9 cellular contexts compared by ENCODE assay signal in the genomic region with DNA sequence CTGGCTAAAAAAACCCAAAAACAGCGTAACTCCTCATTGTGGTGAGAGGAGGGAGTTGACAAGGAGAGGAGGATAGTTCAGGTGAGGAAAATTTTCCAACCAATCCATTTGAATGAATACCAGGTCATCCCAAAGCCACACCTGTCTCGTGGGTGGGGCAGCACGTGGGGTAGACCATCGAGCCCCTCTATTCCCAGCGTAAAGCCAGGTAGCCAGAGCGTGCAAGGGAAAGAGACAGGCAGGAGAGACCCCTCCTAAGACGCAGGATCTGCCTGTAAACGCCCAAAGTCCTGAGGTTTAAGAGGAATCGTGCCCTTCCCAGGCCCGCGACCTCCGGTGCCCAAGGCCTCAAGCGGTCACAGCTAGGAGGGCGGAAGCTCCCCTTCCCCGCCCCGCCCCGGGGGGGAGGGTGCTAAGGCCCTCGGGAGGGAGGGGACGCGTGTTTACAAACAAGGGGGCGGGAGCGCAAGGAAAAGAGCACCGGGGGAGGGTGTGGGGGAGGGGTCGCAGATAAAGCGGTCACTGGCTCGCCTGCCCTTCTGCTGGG. TPM values are rescaled to one million over a fixed set of nuclear protein-coding genes. Genes with fewer than 3 reads are reported as not detected.
A peak's percentile ranks its signal among the peaks of the same experiment; 100 is the strongest.
DNase-seq lines count a peak whose midpoint lies in the region; ATAC-seq, FAIRE-seq and TF ChIP-seq lines count a peak whose summit lies in the region.
"Had no signal": no experiment of that assay in that cellular context is flagged by ENCODE, and none has a peak within 500 bp of the region (broad histone marks: within the 10 kb centered on the region; RNA-seq: fewer than 3 reads in every experiment).

No MANE protein-coding gene starts in this region.

- H3K4me3 Mint-ChIP-seq in immature natural killer cell: peak overlapping the region; percentile 86 to 100 (median 99)

- WGBS in GM12878 (ENCODE audit: insufficient coverage, insufficient replicate concordance, low lambda C conversion rate, missing lambda C conversion rate): under 1% methylated on average over 13 of the region's 26 CpGs

- in situ Hi-C loops in GM12878 (cut with MboI): no loop called here

- H3F3A ChIP-seq in SU-DHL-6 (ENCODE audit: insufficient read depth): peaks cover 39% of the 10 kb centered on the region

- no peaks in the 10 kb centered on the region for H3K27me3 ChIP-seq in SU-DHL-6 (ENCODE audit: low read length)
- no peaks in the 10 kb centered on the region for H3K27me3 ChIP-seq in GM12878 (replicated peaks in 1 of 2; ENCODE audit: control insufficient read depth in 2 of 2, insufficient read depth in 2 of 2, low read length in 1 of 2)

- H3K4me1 ChIP-seq in GM12878 (ENCODE audit: control insufficient read depth, insufficient read depth, low read length): peaks cover 28% of the 10 kb centered on the region

- peak overlapping the region; percentile 83 for H3K27ac ChIP-seq in SU-DHL-6 (ENCODE audit: low read depth, low read length)
- H3K27ac ChIP-seq in GM12878 (ENCODE audit: control insufficient read depth, insufficient read depth): peak overlapping the region; percentile 99

- H4K20me1 ChIP-seq in SU-DHL-6 (ENCODE audit: low read depth, low read length): no peaks in the 10 kb centered on the region
- no peaks in the 10 kb centered on the region for H4K20me1 ChIP-seq in GM12878 (ENCODE audit: control insufficient read depth, insufficient read depth)

- H3K27ac Mint-ChIP-seq in immature natural killer cell: peak overlapping the region; percentile 86 to 100 (median 94)

- SMC1A ChIA-PET in GM12878 (lab: Charles Lee; ENCODE audit: uncharacterized antibody, unreplicated experiment): interaction anchor here (1.3 to 1.8 kb wide), 2 partner anchors 9 to 49 kb away, joined by 4 to 5 read pairs; no protein-coding TSS in a partner anchor

- POLR2A ChIA-PET in GM12878 (lab: Charles Lee): interaction anchor here (0.6 to 1.4 kb wide), 10 partner anchors 9 to 228 kb away, joined by 3 to 12 read pairs (median 3); partner anchors contain the start of genes B3GALT4, HLA-DPB1, RING1 and RPS18

- TF ChIP-seq CTCF in SU-DHL-6 (IDR thresholded peaks at IDR 0.05; ENCODE audit: insufficient read depth, low read length, poor library complexity, severe bottlenecking) (no peak), GM12878 (IDR thresholded peaks at IDR 0.05 in 2 of 3, conservative IDR thresholded peaks at IDR 0.05 in 1 of 3; ENCODE audit: control insufficient read depth in 2 of 3, extremely low read depth in 1 of 3, insufficient read depth in 1 of 3, low read depth in 3 of 3, low read length in 3 of 3) (no peak)

- H3K79me2 ChIP-seq in SU-DHL-6 (ENCODE audit: insufficient read depth, low read length): peaks cover 33% of the 10 kb centered on the region
- peaks cover 33% of the 10 kb centered on the region for H3K79me2 ChIP-seq in GM12878 (ENCODE audit: control insufficient read depth, insufficient read depth, low read length)

- H3K4me2 ChIP-seq in SU-DHL-6 (ENCODE audit: low read depth, low read length, poor library complexity, severe bottlenecking) (peak overlapping the region; percentile 73), GM12878 (ENCODE audit: control insufficient read depth, insufficient read depth) (peak overlapping the region; percentile 77)

- ATAC-seq in GM21515 (IDR thresholded peaks at IDR 0.05; ENCODE audit: unreplicated experiment) (peak; percentile 6), GM12878 (peak; percentile 65)

- H3K4me3 ChIP-seq in Jurkat, Clone E6-1 (ENCODE audit: low read length): peak overlapping the region; percentile 100
- H3K4me3 ChIP-seq in SU-DHL-6 (ENCODE audit: insufficient read depth, low read length, poor library complexity, severe bottlenecking): peak overlapping the region; percentile 97
- peak overlapping the region; percentile 75 for H3K4me3 ChIP-seq in GM12878

- peaks cover 66 to 81% of the 10 kb centered on the region in 2 donors for H3K4me1 Mint-ChIP-seq in immature natural killer cell

- TSS peak; percentile 53 for BruUV-seq in GM12878 (replicated peaks; lab: Mats Ljungman, UMichigan)

- RAD21 ChIA-PET in GM12878 (lab: Charles Lee; ENCODE audit: unreplicated experiment): interaction anchor here (0.6 to 1.9 kb wide), 8 partner anchors 8 to 181 kb away, joined by 3 to 11 read pairs (median 4); partner anchors contain the start of genes HLA-DPA1, RING1, RPS18 and VPS52

- no peaks in the 10 kb centered on the region for H3K9me3 Mint-ChIP-seq in immature natural killer cell

- H3K9ac ChIP-seq in SU-DHL-6 (ENCODE audit: low read length) (peak overlapping the region; percentile 85), GM12878 (ENCODE audit: control insufficient read depth, insufficient read depth, low read length) (peak overlapping the region; percentile 99)

- no peaks in the 10 kb centered on the region for H3K9me3 ChIP-seq in SU-DHL-6 (ENCODE audit: insufficient read depth, low read length)
- no peaks in the 10 kb centered on the region for H3K9me3 ChIP-seq in GM12878 (replicated peaks; ENCODE audit: control insufficient read depth, insufficient read depth, low read length)

- TF ChIP-seq RAD21 in GM12878 (IDR thresholded peaks at IDR 0.05; ENCODE audit: insufficient read depth, low read depth, low read length): no peak

- H3K9me2 ChIP-seq in SU-DHL-6 (replicated peaks; ENCODE audit: insufficient read depth, low read length): no peaks in the 10 kb centered on the region

- peak; percentile 92 for DNase-seq in DMS53 (lab: John Stamatoyannopoulos, UW)
- DNase-seq in Jurkat, Clone E6-1 (ENCODE audit: low read depth, low spot score): peak; percentile 68
- no peak for DNase-seq in GM12878 (ENCODE audit: low read depth, low spot score)
- DNase-seq in immature natural killer cell: no peak
- peak; percentile 53 to 60 for DNase-seq in stimulated activated CD4-positive, alpha-beta T cell treated with anti-CD3 and anti-CD28 coated beads, Interleukin-15, amount 100 ng/mL, for 1 hour (ENCODE audit: low read depth in 1 of 2, low spot score in 1 of 2)
- DNase-seq in NCI-H1694 treated with DMSO at 0.1 percent for 48 hours (lab: John Stamatoyannopoulos, UW): no peak

- peaks cover 14 to 15% (median 15%) of the 10 kb centered on the region in 3 donors for H3K27me3 Mint-ChIP-seq in immature natural killer cell (ENCODE audit: low read depth in 3 of 3)

- no peak for TF ChIP-seq POLR2A in GM12878 (IDR thresholded peaks at IDR 0.05; ENCODE audit: low read depth, low read length)

- H2AFZ ChIP-seq in SU-DHL-6 (ENCODE audit: low read depth, low read length, severe bottlenecking) (peak overlapping the region; percentile 9), GM12878 (ENCODE audit: control insufficient read depth, low read depth, low read length) (peak overlapping the region; percentile 97)

- H3K36me3 Mint-ChIP-seq in immature natural killer cell: peaks cover 24 to 44% (median 25%) of the 10 kb centered on the region in 3 donors

- TF ChIP-seq EP300 in GM12878 (IDR thresholded peaks at IDR 0.05; ENCODE audit: borderline replicate concordance in 1 of 2, control insufficient read depth in 1 of 2, low read depth in 2 of 2, low read length in 2 of 2): no peak

- peak; percentile 56 for FAIRE-seq in GM12878 (lab: Jason Lieb, UNC)
- FAIRE-seq: frontal cortex had no signal

- intact Hi-C loops in GM12878 (cut with micrococcal nuclease; ENCODE audit: unreplicated experiment): loop anchor here (10.0 kb wide), 1 partner anchor 375 kb away; no protein-coding TSS in a partner anchor

- CTCF ChIA-PET in GM12878 (lab: Yijun Ruan, JAX): interaction anchor here (0.6 to 5.8 kb wide), 4 partner anchors 9 to 48 kb away, joined by 3 to 41 read pairs (median 6); partner anchors contain the start of gene RING1

- H3K36me3 ChIP-seq in SU-DHL-6 (ENCODE audit: low read length) (peaks cover 13% of the 10 kb centered on the region), GM12878 (ENCODE audit: control insufficient read depth in 2 of 2, insufficient read depth in 2 of 2, low read length in 1 of 2) (peaks cover 19 to 33% of the 10 kb centered on the region in 2 experiments)

RNA-seq across cellular contexts. Expression of gene RXRB, which starts 0.7 kb away (rescaled TPM):
- 45.5 TPM for polyA plus RNA-seq in Jurkat, Clone E6-1 (2012; ENCODE audit: insufficient read depth, insufficient read length)
- 37.4 and 40.4 TPM in 2 replicates for total RNA-seq in GM12878 (2013; cell fraction: nucleolus; rRNA removed)
- total RNA-seq in GM12878 (2014; rRNA removed): 14.0 TPM in 2 replicates
- 9.5 and 10.8 TPM in 2 replicates for total RNA-seq in GM12878 (2014; rRNA removed; fragmentation: Illumina TruSeq; extraction: Trizol)
- total RNA-seq in GM12878 (2021): 27.1 and 30.3 TPM in 2 replicates
- polyA plus RNA-seq in GM12878 (2011; ENCODE audit: low read depth): 20.9 TPM
- 26.6 and 35.0 TPM in 2 replicates for polyA plus RNA-seq in GM12878 (2011; rRNA removed)
- polyA plus RNA-seq in GM12878 (2011; cell fraction: cytosol; rRNA removed): 33.9 and 40.3 TPM in 2 replicates
- polyA plus RNA-seq in GM12878 (2011; cell fraction: nucleus; rRNA removed): 155 and 193 TPM in 2 replicates
- 35.2 and 36.1 TPM in 2 replicates for polyA plus RNA-seq in GM12878 (2012)
- polyA plus RNA-seq in GM12878 (2014; fragmentation: Illumina TruSeq; extraction: Trizol): 16.4 and 25.8 TPM in 2 replicates
- 1 to 10 TPM in 1 of 2 experiments, under 1 TPM in 1; 0.71 to 1.6 TPM for polyA plus RNA-seq in GM12878 (2014; fragmentation: Nextera tagmentation; extraction: Ambion mirVana)
- 30.3 and 34.4 TPM in 2 replicates for polyA plus RNA-seq in GM12878 (2014; rRNA removed)
- polyA plus RNA-seq in GM12878 (2016; fragmentation: Nextera tagmentation; extraction: Ambion mirVana): 10 to 100 TPM; 19.8 to 21.0 TPM
- 36.9 and 38.1 TPM in 2 replicates for polyA minus RNA-seq in GM12878 (2011; rRNA and poly(A)+ RNA removed)
- 6.8 and 11.2 TPM in 2 replicates for polyA minus RNA-seq in GM12878 (2011; cell fraction: cytosol; rRNA and poly(A)+ RNA removed)
- polyA minus RNA-seq in GM12878 (2011; cell fraction: nucleus; rRNA and poly(A)+ RNA removed): 24.2 and 28.5 TPM in 2 replicates
- polyA plus RNA-seq in immature natural killer cell: 10 to 100 TPM in 1 of 3 donors, 1 to 10 TPM in 2; 6.0 to 11.8 (median 6.9) TPM

RNA-seq across cellular contexts. Expression of gene SLC39A7, which starts 0.9 kb away (rescaled TPM):
- polyA plus RNA-seq in Jurkat, Clone E6-1 (2012; ENCODE audit: insufficient read depth, insufficient read length): 81.6 TPM
- 28.9 TPM in 2 replicates for total RNA-seq in GM12878 (2013; cell fraction: nucleolus; rRNA removed)
- total RNA-seq in GM12878 (2014; rRNA removed) (48.9 and 50.6 TPM in 2 replicates), GM12878 (2014; rRNA removed; fragmentation: Illumina TruSeq; extraction: Trizol) (41.3 and 43.9 TPM in 2 replicates), GM12878 (2021) (52.9 and 57.3 TPM in 2 replicates)
- 55.2 TPM for polyA plus RNA-seq in GM12878 (2011; ENCODE audit: low read depth)
- polyA plus RNA-seq in GM12878 (2011; rRNA removed) (23.0 and 37.4 TPM in 2 replicates), GM12878 (2014; fragmentation: Illumina TruSeq; extraction: Trizol) (51.0 and 63.1 TPM in 2 replicates), GM12878 (2014; fragmentation: Nextera tagmentation; extraction: Ambion mirVana) (1 to 10 TPM; 7.3 to 8.4 TPM), GM12878 (2014; rRNA removed) (55.3 and 56.1 TPM in 2 replicates), GM12878 (2016; fragmentation: Nextera tagmentation; extraction: Ambion mirVana) (10 to 100 TPM; 12.8 to 14.0 TPM), immature natural killer cell (10 to 100 TPM; 27.4 to 67.5 (median 45.4) TPM)
- 50.2 and 54.2 TPM in 2 replicates for polyA plus RNA-seq in GM12878 (2011; cell fraction: cytosol; rRNA removed)
- polyA plus RNA-seq in GM12878 (2011; cell fraction: nucleus; rRNA removed): 55.7 and 62.9 TPM in 2 replicates
- 59.6 and 80.9 TPM in 2 replicates for polyA plus RNA-seq in GM12878 (2012)
- 30.9 and 31.3 TPM in 2 replicates for polyA minus RNA-seq in GM12878 (2011; rRNA and poly(A)+ RNA removed)
- polyA minus RNA-seq in GM12878 (2011; cell fraction: cytosol; rRNA and poly(A)+ RNA removed): 11.0 and 13.6 TPM in 2 replicates
- polyA minus RNA-seq in GM12878 (2011; cell fraction: nucleus; rRNA and poly(A)+ RNA removed): 18.6 and 31.2 TPM in 2 replicates

RNA-seq across cellular contexts. Expression of gene HSD17B8, which starts 4.7 kb away (rescaled TPM):
- polyA plus RNA-seq in Jurkat, Clone E6-1 (2012; ENCODE audit: insufficient read depth, insufficient read length): 16.4 TPM
- 7.5 and 9.9 TPM in 2 replicates for total RNA-seq in GM12878 (2013; cell fraction: nucleolus; rRNA removed)
- 38.4 and 41.5 TPM in 2 replicates for total RNA-seq in GM12878 (2014; rRNA removed)
- total RNA-seq in GM12878 (2014; rRNA removed; fragmentation: Illumina TruSeq; extraction: Trizol): 14.1 and 14.4 TPM in 2 replicates
- total RNA-seq in GM12878 (2021): 23.8 and 30.8 TPM in 2 replicates
- polyA plus RNA-seq in GM12878 (2011; ENCODE audit: low read depth): 13.8 TPM
- 20.0 and 29.2 TPM in 2 replicates for polyA plus RNA-seq in GM12878 (2011; rRNA removed)
- 41.7 and 54.6 TPM in 2 replicates for polyA plus RNA-seq in GM12878 (2011; cell fraction: cytosol; rRNA removed)
- 51.8 and 54.1 TPM in 2 replicates for polyA plus RNA-seq in GM12878 (2011; cell fraction: nucleus; rRNA removed)
- polyA plus RNA-seq in GM12878 (2012): 19.5 and 25.0 TPM in 2 replicates
- 7.8 and 12.5 TPM in 2 replicates for polyA plus RNA-seq in GM12878 (2014; fragmentation: Illumina TruSeq; extraction: Trizol)
- polyA plus RNA-seq in GM12878 (2014; fragmentation: Nextera tagmentation; extraction: Ambion mirVana): 10 to 100 TPM in 1 of 2 experiments, 1 to 10 TPM in 1; 3.1 to 13.6 TPM
- polyA plus RNA-seq in GM12878 (2014; rRNA removed): 40.8 and 40.9 TPM in 2 replicates
- polyA plus RNA-seq in GM12878 (2016; fragmentation: Nextera tagmentation; extraction: Ambion mirVana): 10 to 100 TPM; 46.7 to 54.3 TPM
- polyA minus RNA-seq in GM12878 (2011; rRNA and poly(A)+ RNA removed): 20.0 and 26.4 TPM in 2 replicates
- polyA minus RNA-seq in GM12878 (2011; cell fraction: cytosol; rRNA and poly(A)+ RNA removed): 3.3 and 6.5 TPM in 2 replicates
- polyA minus RNA-seq in GM12878 (2011; cell fraction: nucleus; rRNA and poly(A)+ RNA removed): 5.9 and 11.8 TPM in 2 replicates
- polyA plus RNA-seq in immature natural killer cell: 10 to 100 TPM; 28.8 to 47.6 (median 34.3) TPM

RNA-seq across cellular contexts. Expression of gene COL11A2, which starts 7.5 kb away (rescaled TPM):
- polyA plus RNA-seq in Jurkat, Clone E6-1 (2012; ENCODE audit: insufficient read depth, insufficient read length): 2.7 TPM
- total RNA-seq in GM12878 (2013; cell fraction: nucleolus; rRNA removed): 1.8 and 1.9 TPM in 2 replicates
- total RNA-seq in GM12878 (2014; rRNA removed) (0.22 and 0.23 TPM in 2 replicates), GM12878 (2014; rRNA removed; fragmentation: Illumina TruSeq; extraction: Trizol) (0.22 and 0.23 TPM in 2 replicates), GM12878 (2021) (0.51 and 0.53 TPM in 2 replicates)
- polyA plus RNA-seq in GM12878 (2011; ENCODE audit: low read depth): 0.25 TPM
- polyA plus RNA-seq in GM12878 (2011; rRNA removed) (0.42 and 0.83 TPM in 2 replicates), GM12878 (2014; fragmentation: Illumina TruSeq; extraction: Trizol) (0.09 and 0.44 TPM in 2 replicates), GM12878 (2014; fragmentation: Nextera tagmentation; extraction: Ambion mirVana) (under 1 TPM in 1 of 2 experiments, not detected in 1; 0.07 TPM), GM12878 (2014; rRNA removed) (0.72 and 0.76 TPM in 2 replicates), GM12878 (2016; fragmentation: Nextera tagmentation; extraction: Ambion mirVana) (under 1 TPM; 0.03 to 0.15 TPM), immature natural killer cell (under 1 TPM in 2 of 3 donors, not detected in 1; 0.33 to 0.67 TPM)
- polyA plus RNA-seq in GM12878 (2011; cell fraction: cytosol; rRNA removed): 0.36 and 0.57 TPM in 2 replicates
- polyA plus RNA-seq in GM12878 (2011; cell fraction: nucleus; rRNA removed): 8.6 and 10.3 TPM in 2 replicates
- 0.70 and 0.73 TPM in 2 replicates for polyA plus RNA-seq in GM12878 (2012)
- polyA minus RNA-seq in GM12878 (2011; rRNA and poly(A)+ RNA removed): 0.15 and 0.46 TPM in 2 replicates
- not detected in 2 replicates for polyA minus RNA-seq in GM12878 (2011; cell fraction: cytosol; rRNA and poly(A)+ RNA removed)
- polyA minus RNA-seq in GM12878 (2011; cell fraction: nucleus; rRNA and poly(A)+ RNA removed): 0.85 and 0.86 TPM in 2 replicates

RNA-seq across cellular contexts. Expression of gene RING1, which starts 8.5 kb away (rescaled TPM):
- 75.4 TPM for polyA plus RNA-seq in Jurkat, Clone E6-1 (2012; ENCODE audit: insufficient read depth, insufficient read length)
- 5.2 and 6.4 TPM in 2 replicates for total RNA-seq in GM12878 (2013; cell fraction: nucleolus; rRNA removed)
- total RNA-seq in GM12878 (2014; rRNA removed) (11.6 and 16.2 TPM in 2 replicates), GM12878 (2014; rRNA removed; fragmentation: Illumina TruSeq; extraction: Trizol) (16.0 and 17.2 TPM in 2 replicates), GM12878 (2021) (24.1 and 24.9 TPM in 2 replicates)
- polyA plus RNA-seq in GM12878 (2011; ENCODE audit: low read depth): 7.9 TPM
- polyA plus RNA-seq in GM12878 (2011; rRNA removed) (9.0 and 15.4 TPM in 2 replicates), GM12878 (2014; fragmentation: Illumina TruSeq; extraction: Trizol) (11.2 and 16.9 TPM in 2 replicates), GM12878 (2014; fragmentation: Nextera tagmentation; extraction: Ambion mirVana) (1 to 10 TPM; 2.0 to 4.2 TPM), GM12878 (2014; rRNA removed) (27.2 and 27.8 TPM in 2 replicates), GM12878 (2016; fragmentation: Nextera tagmentation; extraction: Ambion mirVana) (1 to 10 TPM; 5.4 to 6.3 TPM), immature natural killer cell (1 to 10 TPM; 5.5 to 9.5 (median 9.2) TPM)
- 18.1 and 21.3 TPM in 2 replicates for polyA plus RNA-seq in GM12878 (2011; cell fraction: cytosol; rRNA removed)
- 34.4 and 40.4 TPM in 2 replicates for polyA plus RNA-seq in GM12878 (2011; cell fraction: nucleus; rRNA removed)
- polyA plus RNA-seq in GM12878 (2012): 22.0 and 31.1 TPM in 2 replicates
- 8.7 and 11.2 TPM in 2 replicates for polyA minus RNA-seq in GM12878 (2011; rRNA and poly(A)+ RNA removed)
- polyA minus RNA-seq in GM12878 (2011; cell fraction: cytosol; rRNA and poly(A)+ RNA removed): 7.1 and 7.6 TPM in 2 replicates
- 2.3 and 4.1 TPM in 2 replicates for polyA minus RNA-seq in GM12878 (2011; cell fraction: nucleus; rRNA and poly(A)+ RNA removed)

Comparison
In these comparisons a context has a peak if more than half of its experiments do, and no peak if none do; other contexts are left out.
1. DNase-seq: peak in DMS53 (single experiment), Jurkat, Clone E6-1 (single experiment) and stimulated activated CD4-positive, alpha-beta T cell treated with anti-CD3 and anti-CD28 coated beads, Interleukin-15, amount 100 ng/mL, for 1 hour (2 of 2); none in GM12878 (single experiment), immature natural killer cell (0 of 3) and NCI-H1694 treated with DMSO at 0.1 percent for 48 hours (single experiment).
2. Peak in every context shown above with its lines, with median percentiles within 50 percentile points of each other: H3K4me3 ChIP-seq.